Comparison of ENCODE assay signal across 27 cellular contexts in genomic region chr16:79843145-79843544, GRCh38.
"Had no signal": no experiment of that assay in that cellular context is flagged by ENCODE, and none has a peak within 500 bp of the region (broad histone marks: within the 10 kb centered on the region; RNA-seq: fewer than 3 reads in every experiment).

No MANE protein-coding gene starts in this region.

- H3K4me3 Mint-ChIP-seq: activated CD8-positive, alpha-beta memory T cell treated with anti-CD3 and anti-CD28 coated beads, Interleukin-2, amount 10 ng/mL, durations not matched to agents 7 days and 5 days; activated naive CD4-positive, alpha-beta T cell treated with anti-CD3 and anti-CD28 coated beads, Interleukin-2, amount 50 U/mL, for 24 hours; activated naive CD8-positive, alpha-beta T cell treated with anti-CD3 and anti-CD28 coated beads, Interleukin-2, amount 10 ng/mL, durations not matched to agents 7 days and 5 days; central memory CD8-positive, alpha-beta T cell; WTC11 had no signal

- DNase-seq: activated CD8-positive, alpha-beta memory T cell treated with anti-CD3 and anti-CD28 coated beads for 24 hours; activated CD8-positive, alpha-beta memory T cell treated with anti-CD3 and anti-CD28 coated beads, Interleukin-2, amount 10 ng/mL, durations not matched to agents 7 days and 5 days; activated CD8-positive, alpha-beta memory T cell treated with anti-CD3 and anti-CD28 coated beads, Interleukin-2, amount 50 U/mL, for 48 hours; activated gamma-delta T cell; activated naive CD8-positive, alpha-beta T cell treated with anti-CD3 and anti-CD28 coated beads, Interleukin-2, amount 10 ng/mL, durations not matched to agents 7 days and 5 days; amygdala; NCI-H1092 treated with DMSO at 0.1 percent for 48 hours; NCI-H1417; NCI-H146; NCI-H187; NCI-H2029 treated with DMSO at 0.1 percent for 48 hours; NCI-H2107; NCI-H2171; NCI-H510A; NCI-H526; NCI-H748 treated with DMSO at 0.1 percent for 48 hours; PC-9; Right ventricle myocardium superior; SW 1271 had no signal

- H3K27ac Mint-ChIP-seq: activated naive CD4-positive, alpha-beta T cell treated with anti-CD3 and anti-CD28 coated beads, Interleukin-2, amount 50 U/mL, for 24 hours; activated naive CD8-positive, alpha-beta T cell treated with anti-CD3 and anti-CD28 coated beads, Interleukin-2, amount 10 ng/mL, durations not matched to agents 7 days and 5 days; activated T-helper 2 cell treated with anti-CD3 and anti-CD28 coated beads, Interferon-gamma antibody, Interleukin-2, Interleukin-4, amounts not matched to agents 10 μg/mL and 5 μg/mL and 100 μg/mL, durations not matched to agents 14 hours and 24 hours and 36 hours; WTC11 had no signal

- H3K9me3 ChIP-seq: ascending aorta had no signal

- H3K36me3 Mint-ChIP-seq: activated naive CD4-positive, alpha-beta T cell treated with anti-CD3 and anti-CD28 coated beads, Interleukin-2, amount 50 U/mL, for 24 hours; activated naive CD8-positive, alpha-beta T cell treated with anti-CD3 and anti-CD28 coated beads, Interleukin-2, amount 10 ng/mL, durations not matched to agents 7 days and 5 days; WTC11 had no signal

- FAIRE-seq: TTC549 had no signal

- H3K27me3 ChIP-seq: ascending aorta had no signal

- H3K4me1 Mint-ChIP-seq: activated naive CD4-positive, alpha-beta T cell treated with anti-CD3 and anti-CD28 coated beads, Interleukin-2, amount 50 U/mL, for 24 hours; central memory CD8-positive, alpha-beta T cell; WTC11 had no signal

- H3K4me3 ChIP-seq: ascending aorta, cardiac muscle cell, coronary artery, PC-9 had no signal

- H3K4me1 ChIP-seq: ascending aorta had no signal

- H3K27me3 Mint-ChIP-seq: activated naive CD8-positive, alpha-beta T cell treated with anti-CD3 and anti-CD28 coated beads, Interleukin-2, amount 10 ng/mL, durations not matched to agents 7 days and 5 days had no signal

- H3K27ac ChIP-seq: ascending aorta, cardiac muscle cell, coronary artery, PC-9 had no signal

- H3K9me3 Mint-ChIP-seq: activated naive CD4-positive, alpha-beta T cell treated with anti-CD3 and anti-CD28 coated beads, Interleukin-2, amount 50 U/mL, for 24 hours; activated naive CD8-positive, alpha-beta T cell treated with anti-CD3 and anti-CD28 coated beads, Interleukin-2, amount 10 ng/mL, durations not matched to agents 7 days and 5 days; central memory CD8-positive, alpha-beta T cell; WTC11 had no signal

- H3K36me3 ChIP-seq: ascending aorta, cardiac muscle cell had no signal
